In genomic region chr3:40972350-40972749, GRCh38 we compare ENCODE assay signal across 1 cellular context.
TF ChIP-seq lines count a peak whose summit lies in the region.

No MANE protein-coding gene starts in this region.

TF ChIP-seq in HCT116, 20 proteins besides CTCF, POLR2A, EP300 and RAD21 (continued from another document):
- TF ChIP-seq, protein P1, sequence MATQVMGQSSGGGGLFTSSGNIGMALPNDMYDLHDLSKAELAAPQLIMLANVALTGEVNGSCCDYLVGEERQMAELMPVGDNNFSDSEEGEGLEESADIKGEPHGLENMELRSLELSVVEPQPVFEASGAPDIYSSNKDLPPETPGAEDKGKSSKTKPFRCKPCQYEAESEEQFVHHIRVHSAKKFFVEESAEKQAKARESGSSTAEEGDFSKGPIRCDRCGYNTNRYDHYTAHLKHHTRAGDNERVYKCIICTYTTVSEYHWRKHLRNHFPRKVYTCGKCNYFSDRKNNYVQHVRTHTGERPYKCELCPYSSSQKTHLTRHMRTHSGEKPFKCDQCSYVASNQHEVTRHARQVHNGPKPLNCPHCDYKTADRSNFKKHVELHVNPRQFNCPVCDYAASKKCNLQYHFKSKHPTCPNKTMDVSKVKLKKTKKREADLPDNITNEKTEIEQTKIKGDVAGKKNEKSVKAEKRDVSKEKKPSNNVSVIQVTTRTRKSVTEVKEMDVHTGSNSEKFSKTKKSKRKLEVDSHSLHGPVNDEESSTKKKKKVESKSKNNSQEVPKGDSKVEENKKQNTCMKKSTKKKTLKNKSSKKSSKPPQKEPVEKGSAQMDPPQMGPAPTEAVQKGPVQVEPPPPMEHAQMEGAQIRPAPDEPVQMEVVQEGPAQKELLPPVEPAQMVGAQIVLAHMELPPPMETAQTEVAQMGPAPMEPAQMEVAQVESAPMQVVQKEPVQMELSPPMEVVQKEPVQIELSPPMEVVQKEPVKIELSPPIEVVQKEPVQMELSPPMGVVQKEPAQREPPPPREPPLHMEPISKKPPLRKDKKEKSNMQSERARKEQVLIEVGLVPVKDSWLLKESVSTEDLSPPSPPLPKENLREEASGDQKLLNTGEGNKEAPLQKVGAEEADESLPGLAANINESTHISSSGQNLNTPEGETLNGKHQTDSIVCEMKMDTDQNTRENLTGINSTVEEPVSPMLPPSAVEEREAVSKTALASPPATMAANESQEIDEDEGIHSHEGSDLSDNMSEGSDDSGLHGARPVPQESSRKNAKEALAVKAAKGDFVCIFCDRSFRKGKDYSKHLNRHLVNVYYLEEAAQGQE (IDR thresholded peaks at IDR 0.05; ENCODE audit: low read depth), result no peak
- TF ChIP-seq ZBTB33 (IDR thresholded peaks at IDR 0.05; ENCODE audit: extremely low read depth, insufficient replicate concordance, low read length), result no peak
- TF ChIP-seq SP1 (IDR thresholded peaks at IDR 0.05; ENCODE audit: low read depth), result no peak
- no peak for TF ChIP-seq SIN3A (IDR thresholded peaks at IDR 0.05; ENCODE audit: low read depth)
- no peak for TF ChIP-seq EZH2phosphoT487 (IDR thresholded peaks at IDR 0.05; ENCODE audit: borderline replicate concordance)
- no peak for TF ChIP-seq EZH2 (IDR thresholded peaks at IDR 0.05)
- TF ChIP-seq, protein P2, sequence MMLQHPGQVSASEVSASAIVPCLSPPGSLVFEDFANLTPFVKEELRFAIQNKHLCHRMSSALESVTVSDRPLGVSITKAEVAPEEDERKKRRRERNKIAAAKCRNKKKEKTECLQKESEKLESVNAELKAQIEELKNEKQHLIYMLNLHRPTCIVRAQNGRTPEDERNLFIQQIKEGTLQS (IDR thresholded peaks at IDR 0.05), result no peak
- TF ChIP-seq YY1 (IDR thresholded peaks at IDR 0.05; ENCODE audit: extremely low read depth, insufficient replicate concordance, low read depth, low read length), result no peak
- no peak for TF ChIP-seq CBX3 (IDR thresholded peaks at IDR 0.05; ENCODE audit: low read depth)
- TF ChIP-seq EGR1 (IDR thresholded peaks at IDR 0.05; ENCODE audit: low read depth), result no peak
